In the genomic region with DNA sequence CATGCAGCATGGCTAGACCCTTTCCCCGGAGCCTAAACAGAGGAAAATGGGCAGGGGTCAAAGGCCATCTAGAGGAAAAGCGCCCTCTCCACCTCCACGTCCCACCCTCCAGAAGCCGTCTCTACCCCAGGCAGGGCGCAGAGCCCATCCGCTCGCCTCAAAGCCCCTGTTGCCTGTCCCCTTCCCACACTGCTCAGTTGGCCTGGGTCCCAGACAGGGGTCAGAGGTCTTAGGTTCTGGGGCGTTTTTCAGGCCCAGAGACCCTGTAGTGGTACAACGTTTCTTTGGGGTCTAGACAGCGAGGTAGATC, we compare ENCODE assay signal across 6 cellular contexts. TPM values are rescaled to one million over a fixed set of nuclear protein-coding genes. Genes with fewer than 3 reads are reported as not detected.
DNase-seq lines count a peak whose midpoint lies in the region; ATAC-seq and TF ChIP-seq lines count a peak whose summit lies in the region.

No MANE protein-coding gene starts in this region.

- H4K20me1 ChIP-seq in Karpas-422 (ENCODE audit: insufficient read depth, low read depth, low read length), result no peaks in the 10 kb centered on the region

- H3K27me3 ChIP-seq in Karpas-422 (ENCODE audit: low read length), result no peaks in the 10 kb centered on the region
- H3K27me3 ChIP-seq in spleen (replicated peaks in 1 of 7), result no peaks in the 10 kb centered on the region

- TF ChIP-seq CTCF in spleen (IDR thresholded peaks at IDR 0.05 in 8 of 11, conservative IDR thresholded peaks at IDR 0.05 in 3 of 11), result no peak

- ATAC-seq in GM21423 (IDR thresholded peaks at IDR 0.05; ENCODE audit: unreplicated experiment), result peak; percentile 9
- ATAC-seq in esophagus mucosa, result peak; percentile 17

- in situ Hi-C loops in KBM-7 (cut with MboI; ENCODE audit: low pct_unique_long_range_greater_than_20kb, low sequenced_read_pairs), result no loop called here

- peak overlapping the region; percentile 84 for H3K4me3 ChIP-seq in Karpas-422 (ENCODE audit: low read length)
- peak overlapping the region; percentile 49 to 72 (median 58) for H3K4me3 ChIP-seq in spleen

- H3K9me3 ChIP-seq in Karpas-422 (ENCODE audit: low read length) (no peaks in the 10 kb centered on the region), spleen (no peaks in the 10 kb centered on the region)

- H2AFZ ChIP-seq in Karpas-422 (ENCODE audit: low read length), result no peak overlapping the region; the same call in 1 of the 2 replicates

- no peak for TF ChIP-seq POLR2A in spleen (IDR thresholded peaks at IDR 0.05)

- no peaks in the 10 kb centered on the region for H3K36me3 ChIP-seq in Karpas-422 (ENCODE audit: insufficient read depth, low read length)
- H3K36me3 ChIP-seq in spleen, result peaks cover 0 to 17% (median 0%) of the 10 kb centered on the region in 6 donors

- peak overlapping the region; percentile 91 for H3K9ac ChIP-seq in Karpas-422 (ENCODE audit: low read length)

- intact Hi-C loops in spleen (cut with DNase I; ENCODE audit: low total_unique reads), result no loop called here

- WGBS in spleen, 5 donors, result 1 to 7% (median 5%) methylated on average over 10 of the region's 10 CpGs

- H3K4me2 ChIP-seq in Karpas-422 (ENCODE audit: low read depth, low read length, poor library complexity, severe bottlenecking), result peak overlapping the region; percentile 93

- no peaks in the 10 kb centered on the region for H3K9me2 ChIP-seq in Karpas-422 (replicated peaks; ENCODE audit: insufficient read depth, low read length)

- H3K27ac ChIP-seq in Karpas-422 (ENCODE audit: low read length) (peak overlapping the region; percentile 79), spleen (peak overlapping the region; percentile 89 to 98 (median 96))

- DNase-seq in Karpas-422 (no peak), spleen (no peak), NCI-H510A treated with DMSO at 0.1 percent for 48 hours (lab: John Stamatoyannopoulos, UW) (no peak), KBM-7 (no peak)

- H3K4me1 ChIP-seq in Karpas-422 (ENCODE audit: low read length), result peaks cover 19% of the 10 kb centered on the region
- peaks cover 0 to 23% (median 18%) of the 10 kb centered on the region in 6 donors for H3K4me1 ChIP-seq in spleen

- H3K79me2 ChIP-seq in Karpas-422 (ENCODE audit: low read length), result no peaks in the 10 kb centered on the region

RNA-seq across cellular contexts. Expression of gene TMEM143, which starts 0.3 kb away (rescaled TPM):
- 7.8 and 10.4 TPM in 2 replicates for total RNA-seq in Karpas-422 (2014; rRNA removed; shearing (Covaris generic); ENCODE audit: low replicate concordance)
- total RNA-seq in esophagus mucosa (5.5 TPM), spleen (10 to 100 TPM in 4 of 7 donors, 1 to 10 TPM in 3; 8.7 to 14.8 (median 12.5) TPM)
- 1 to 10 TPM; 5.8 to 7.7 (median 7.0) TPM for polyA plus RNA-seq in spleen

RNA-seq across cellular contexts. Expression of gene SYNGR4, which starts 0.7 kb away (rescaled TPM):
- total RNA-seq in Karpas-422 (2014; rRNA removed; shearing (Covaris generic); ENCODE audit: low replicate concordance), result not detected in 2 replicates
- total RNA-seq in esophagus mucosa (not detected), spleen (not detected)
- polyA plus RNA-seq in spleen, result under 1 TPM in 1 of 3 donors, not detected in 2; 0.09 TPM

RNA-seq across cellular contexts. Expression of gene KDELR1, which starts 27.9 kb away (rescaled TPM):
- total RNA-seq in Karpas-422 (2014; rRNA removed; shearing (Covaris generic); ENCODE audit: low replicate concordance), result 39.5 and 53.7 TPM in 2 replicates
- total RNA-seq in esophagus mucosa (86.6 TPM), spleen (10 to 100 TPM; 61.7 to 95.9 (median 76.2) TPM)
- polyA plus RNA-seq in spleen, result 10 to 100 TPM; 36.2 to 55.9 (median 45.0) TPM

RNA-seq across cellular contexts. Expression of gene GRIN2D, which starts 30.0 kb away (rescaled TPM):
- not detected in 2 replicates for total RNA-seq in Karpas-422 (2014; rRNA removed; shearing (Covaris generic); ENCODE audit: low replicate concordance)
- total RNA-seq in esophagus mucosa (0.04 TPM), spleen (1 to 10 TPM in 1 of 7 donors, under 1 TPM in 6; 0.28 to 1.2 (median 0.77) TPM)
- polyA plus RNA-seq in spleen, result under 1 TPM; 0.07 to 0.10 (median 0.09) TPM

RNA-seq across cellular contexts. Expression of gene EMP3, which starts 38.1 kb away (rescaled TPM):
- 64.7 and 77.3 TPM in 2 replicates for total RNA-seq in Karpas-422 (2014; rRNA removed; shearing (Covaris generic); ENCODE audit: low replicate concordance)
- total RNA-seq in esophagus mucosa (7.6 TPM), spleen (10 to 100 TPM; 33.2 to 95.8 (median 73.2) TPM)
- 100 to 1,000 TPM in 2 of 3 donors, 10 to 100 TPM in 1; 89.5 to 149 (median 122) TPM for polyA plus RNA-seq in spleen
